ENCODE assay signal across 1 cellular context in the genomic region with DNA sequence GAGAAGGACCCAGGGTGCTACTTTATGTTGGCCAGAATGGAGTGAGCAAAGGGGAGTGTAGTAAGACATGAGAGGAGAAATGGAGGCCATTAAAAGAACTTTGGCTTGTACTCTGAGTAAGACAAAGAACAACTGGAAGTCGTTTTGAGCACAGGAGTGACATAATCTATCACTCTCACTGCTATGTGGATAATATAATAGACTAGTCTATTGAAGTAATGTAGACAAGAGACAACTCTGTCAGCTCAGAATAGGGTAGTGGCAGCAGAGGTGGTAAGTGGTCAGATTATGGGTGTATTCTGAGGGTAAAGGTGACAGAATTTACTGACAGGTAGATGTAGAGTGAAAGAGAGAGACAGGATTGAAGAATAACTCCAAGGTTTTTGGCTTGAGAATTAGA.
TF ChIP-seq lines count a peak whose summit lies in the region.

No MANE protein-coding gene starts in this region.

TF ChIP-seq in GM12878, 131 proteins besides CTCF, POLR2A, EP300 and RAD21:
- TF ChIP-seq RB1 (IDR thresholded peaks at IDR 0.05; ENCODE audit: borderline replicate concordance): no peak
- no peak for TF ChIP-seq RUNX3 (IDR thresholded peaks at IDR 0.05; ENCODE audit: low read length)
- no peak for TF ChIP-seq RELA (IDR thresholded peaks at IDR 0.05; ENCODE audit: borderline replicate concordance, partially characterized antibody)
- TF ChIP-seq TCF7 (IDR thresholded peaks at IDR 0.05; ENCODE audit: borderline replicate concordance): no peak
- TF ChIP-seq LARP7 (IDR thresholded peaks at IDR 0.05): no peak
- TF ChIP-seq, protein P1, sequence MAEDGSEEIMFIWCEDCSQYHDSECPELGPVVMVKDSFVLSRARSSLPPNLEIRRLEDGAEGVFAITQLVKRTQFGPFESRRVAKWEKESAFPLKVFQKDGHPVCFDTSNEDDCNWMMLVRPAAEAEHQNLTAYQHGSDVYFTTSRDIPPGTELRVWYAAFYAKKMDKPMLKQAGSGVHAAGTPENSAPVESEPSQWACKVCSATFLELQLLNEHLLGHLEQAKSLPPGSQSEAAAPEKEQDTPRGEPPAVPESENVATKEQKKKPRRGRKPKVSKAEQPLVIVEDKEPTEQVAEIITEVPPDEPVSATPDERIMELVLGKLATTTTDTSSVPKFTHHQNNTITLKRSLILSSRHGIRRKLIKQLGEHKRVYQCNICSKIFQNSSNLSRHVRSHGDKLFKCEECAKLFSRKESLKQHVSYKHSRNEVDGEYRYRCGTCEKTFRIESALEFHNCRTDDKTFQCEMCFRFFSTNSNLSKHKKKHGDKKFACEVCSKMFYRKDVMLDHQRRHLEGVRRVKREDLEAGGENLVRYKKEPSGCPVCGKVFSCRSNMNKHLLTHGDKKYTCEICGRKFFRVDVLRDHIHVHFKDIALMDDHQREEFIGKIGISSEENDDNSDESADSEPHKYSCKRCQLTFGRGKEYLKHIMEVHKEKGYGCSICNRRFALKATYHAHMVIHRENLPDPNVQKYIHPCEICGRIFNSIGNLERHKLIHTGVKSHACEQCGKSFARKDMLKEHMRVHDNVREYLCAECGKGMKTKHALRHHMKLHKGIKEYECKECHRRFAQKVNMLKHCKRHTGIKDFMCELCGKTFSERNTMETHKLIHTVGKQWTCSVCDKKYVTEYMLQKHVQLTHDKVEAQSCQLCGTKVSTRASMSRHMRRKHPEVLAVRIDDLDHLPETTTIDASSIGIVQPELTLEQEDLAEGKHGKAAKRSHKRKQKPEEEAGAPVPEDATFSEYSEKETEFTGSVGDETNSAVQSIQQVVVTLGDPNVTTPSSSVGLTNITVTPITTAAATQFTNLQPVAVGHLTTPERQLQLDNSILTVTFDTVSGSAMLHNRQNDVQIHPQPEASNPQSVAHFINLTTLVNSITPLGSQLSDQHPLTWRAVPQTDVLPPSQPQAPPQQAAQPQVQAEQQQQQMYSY (CRISPR knock-in tag; IDR thresholded peaks at IDR 0.05): no peak
- TF ChIP-seq, protein P2, sequence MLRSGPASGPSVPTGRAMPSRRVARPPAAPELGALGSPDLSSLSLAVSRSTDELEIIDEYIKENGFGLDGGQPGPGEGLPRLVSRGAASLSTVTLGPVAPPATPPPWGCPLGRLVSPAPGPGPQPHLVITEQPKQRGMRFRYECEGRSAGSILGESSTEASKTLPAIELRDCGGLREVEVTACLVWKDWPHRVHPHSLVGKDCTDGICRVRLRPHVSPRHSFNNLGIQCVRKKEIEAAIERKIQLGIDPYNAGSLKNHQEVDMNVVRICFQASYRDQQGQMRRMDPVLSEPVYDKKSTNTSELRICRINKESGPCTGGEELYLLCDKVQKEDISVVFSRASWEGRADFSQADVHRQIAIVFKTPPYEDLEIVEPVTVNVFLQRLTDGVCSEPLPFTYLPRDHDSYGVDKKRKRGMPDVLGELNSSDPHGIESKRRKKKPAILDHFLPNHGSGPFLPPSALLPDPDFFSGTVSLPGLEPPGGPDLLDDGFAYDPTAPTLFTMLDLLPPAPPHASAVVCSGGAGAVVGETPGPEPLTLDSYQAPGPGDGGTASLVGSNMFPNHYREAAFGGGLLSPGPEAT (IDR thresholded peaks at IDR 0.05; ENCODE audit: low read depth): no peak
- no peak for TF ChIP-seq DPF2 (IDR thresholded peaks at IDR 0.05)
- TF ChIP-seq, protein P3, sequence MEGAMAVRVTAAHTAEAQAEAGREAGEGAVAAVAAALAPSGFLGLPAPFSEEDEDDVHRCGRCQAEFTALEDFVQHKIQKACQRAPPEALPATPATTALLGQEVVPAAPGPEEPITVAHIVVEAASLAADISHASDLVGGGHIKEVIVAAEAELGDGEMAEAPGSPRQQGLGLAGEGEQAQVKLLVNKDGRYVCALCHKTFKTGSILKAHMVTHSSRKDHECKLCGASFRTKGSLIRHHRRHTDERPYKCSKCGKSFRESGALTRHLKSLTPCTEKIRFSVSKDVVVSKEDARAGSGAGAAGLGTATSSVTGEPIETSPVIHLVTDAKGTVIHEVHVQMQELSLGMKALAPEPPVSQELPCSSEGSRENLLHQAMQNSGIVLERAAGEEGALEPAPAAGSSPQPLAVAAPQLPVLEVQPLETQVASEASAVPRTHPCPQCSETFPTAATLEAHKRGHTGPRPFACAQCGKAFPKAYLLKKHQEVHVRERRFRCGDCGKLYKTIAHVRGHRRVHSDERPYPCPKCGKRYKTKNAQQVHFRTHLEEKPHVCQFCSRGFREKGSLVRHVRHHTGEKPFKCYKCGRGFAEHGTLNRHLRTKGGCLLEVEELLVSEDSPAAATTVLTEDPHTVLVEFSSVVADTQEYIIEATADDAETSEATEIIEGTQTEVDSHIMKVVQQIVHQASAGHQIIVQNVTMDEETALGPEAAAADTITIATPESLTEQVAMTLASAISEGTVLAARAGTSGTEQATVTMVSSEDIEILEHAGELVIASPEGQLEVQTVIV (IDR thresholded peaks at IDR 0.05; ENCODE audit: borderline replicate concordance, partially characterized antibody): no peak
- no peak for TF ChIP-seq ZNF24 (IDR thresholded peaks at IDR 0.05)
- TF ChIP-seq, protein P4, sequence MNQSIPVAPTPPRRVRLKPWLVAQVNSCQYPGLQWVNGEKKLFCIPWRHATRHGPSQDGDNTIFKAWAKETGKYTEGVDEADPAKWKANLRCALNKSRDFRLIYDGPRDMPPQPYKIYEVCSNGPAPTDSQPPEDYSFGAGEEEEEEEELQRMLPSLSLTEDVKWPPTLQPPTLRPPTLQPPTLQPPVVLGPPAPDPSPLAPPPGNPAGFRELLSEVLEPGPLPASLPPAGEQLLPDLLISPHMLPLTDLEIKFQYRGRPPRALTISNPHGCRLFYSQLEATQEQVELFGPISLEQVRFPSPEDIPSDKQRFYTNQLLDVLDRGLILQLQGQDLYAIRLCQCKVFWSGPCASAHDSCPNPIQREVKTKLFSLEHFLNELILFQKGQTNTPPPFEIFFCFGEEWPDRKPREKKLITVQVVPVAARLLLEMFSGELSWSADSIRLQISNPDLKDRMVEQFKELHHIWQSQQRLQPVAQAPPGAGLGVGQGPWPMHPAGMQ (IDR thresholded peaks at IDR 0.05; ENCODE audit: borderline replicate concordance): no peak
